In genomic region chr1:109769335-109770078, GRCh38 we compare ENCODE assay signal across 14 cellular contexts. TPM values are rescaled to one million over a fixed set of nuclear protein-coding genes. Genes with fewer than 3 reads are reported as not detected.
DNase-seq lines count a peak whose midpoint lies in the region; ATAC-seq and TF ChIP-seq lines count a peak whose summit lies in the region.
"Had no signal": no experiment of that assay in that cellular context is flagged by ENCODE, and none has a peak within 500 bp of the region (broad histone marks: within the 10 kb centered on the region; RNA-seq: fewer than 3 reads in every experiment).

No MANE protein-coding gene starts in this region.

- H3K4me1 Mint-ChIP-seq in activated CD8-positive, alpha-beta T cell treated with anti-CD3 and anti-CD28 coated beads, Interleukin-2, amount 10 ng/mL, durations not matched to agents 7 days and 5 days (ENCODE audit: low read depth): peaks cover 11% of the 10 kb centered on the region

- 85 to 89% (median 85%) methylated on average over 11 of the region's 11 CpGs for WGBS in ovary, 3 donors

- TF ChIP-seq CTCF in RWPE2 (IDR thresholded peaks at IDR 0.05; ENCODE audit: poor library complexity, severe bottlenecking): no peak
- TF ChIP-seq CTCF in ovary (IDR thresholded peaks at IDR 0.05): no peak

- ATAC-seq in RWPE2 (ENCODE audit: low read depth) (peak; percentile 60), HG03175 (IDR thresholded peaks at IDR 0.05; ENCODE audit: unreplicated experiment) (no peak)
- no peak for ATAC-seq in activated CD8-positive, alpha-beta T cell treated with anti-CD3 and anti-CD28 coated beads, Interleukin-2, amount 10 ng/mL, durations not matched to agents 7 days and 5 days
- ATAC-seq: body of pancreas, GM12878, right cardiac atrium had no signal

- no peaks in the 10 kb centered on the region for H3K27me3 Mint-ChIP-seq in activated CD8-positive, alpha-beta T cell treated with anti-CD3 and anti-CD28 coated beads, Interleukin-2, amount 10 ng/mL, durations not matched to agents 7 days and 5 days (ENCODE audit: low read depth)

- H3K9me3 ChIP-seq in RWPE2 (ENCODE audit: severe bottlenecking) (no peaks in the 10 kb centered on the region), ovary (no peaks in the 10 kb centered on the region)
- H3K9me3 ChIP-seq in effector memory CD4-positive, alpha-beta T cell (ENCODE audit: control insufficient read depth, low read length): no peaks in the 10 kb centered on the region
- H3K9me3 ChIP-seq: body of pancreas, SJSA1 had no signal

- no peak overlapping the region for H3K4me3 Mint-ChIP-seq in activated CD8-positive, alpha-beta T cell treated with anti-CD3 and anti-CD28 coated beads, Interleukin-2, amount 10 ng/mL, durations not matched to agents 7 days and 5 days

- no peaks in the 10 kb centered on the region for H3K36me3 ChIP-seq in RWPE2 (ENCODE audit: low read depth)
- H3K36me3 ChIP-seq in ovary: no peaks in the 10 kb centered on the region
- H3K36me3 ChIP-seq in effector memory CD4-positive, alpha-beta T cell (ENCODE audit: control insufficient read depth, insufficient read depth, low read length): no peaks in the 10 kb centered on the region
- H3K36me3 ChIP-seq: SJSA1 had no signal

- no peak overlapping the region for H3K27ac ChIP-seq in RWPE2 (ENCODE audit: poor library complexity, severe bottlenecking)
- no peak overlapping the region for H3K27ac ChIP-seq in ovary
- H3K27ac ChIP-seq in effector memory CD4-positive, alpha-beta T cell (ENCODE audit: insufficient read depth, low read length, poor library complexity, severe bottlenecking): no peak overlapping the region
- H3K27ac ChIP-seq: body of pancreas, SJSA1 had no signal

- no peak for TF ChIP-seq EP300 in ovary (IDR thresholded peaks at IDR 0.05)

- peak; percentile 84 for DNase-seq in EL
- DNase-seq in RWPE2 (ENCODE audit: low spot score): peak; percentile 26
- peak; percentile 40 for DNase-seq in fibroblast of peridontal ligament (ENCODE audit: extremely low read depth)
- peak in 4 of 5 donors; percentile 12 to 34 (median 18) for DNase-seq in ovary
- no peak for DNase-seq in activated CD8-positive, alpha-beta T cell treated with anti-CD3 and anti-CD28 coated beads, Interleukin-2, amount 10 ng/mL, durations not matched to agents 7 days and 5 days
- no peak for DNase-seq in effector memory CD4-positive, alpha-beta T cell
- no peak for DNase-seq in NCI-H69 (lab: John Stamatoyannopoulos, UW)
- DNase-seq: COR-L47 had no signal

- no peak overlapping the region for H3K4me3 ChIP-seq in RWPE2 (ENCODE audit: severe bottlenecking)
- no peak overlapping the region for H3K4me3 ChIP-seq in ovary
- H3K4me3 ChIP-seq in effector memory CD4-positive, alpha-beta T cell (ENCODE audit: insufficient read depth, low read depth, low read length, poor library complexity, severe bottlenecking): no peak overlapping the region
- H3K4me3 ChIP-seq: body of pancreas, GM12878, SJSA1 had no signal

- CTCF ChIA-PET in activated CD8-positive, alpha-beta T cell treated with anti-CD3 and anti-CD28 coated beads, Interleukin-2, amount 10 ng/mL, durations not matched to agents 7 days and 5 days (lab: Charles Lee): interaction anchor here (7.4 to 27.2 kb wide), 3 partner anchors 129 to 224 kb away, joined by 88 to 1017 read pairs (median 340); partner anchors contain the start of gene AHCYL1

- no peaks in the 10 kb centered on the region for H3K9me3 Mint-ChIP-seq in activated CD8-positive, alpha-beta T cell treated with anti-CD3 and anti-CD28 coated beads, Interleukin-2, amount 10 ng/mL, durations not matched to agents 7 days and 5 days (ENCODE audit: insufficient read depth)

- POLR2A ChIA-PET in activated CD8-positive, alpha-beta T cell treated with anti-CD3 and anti-CD28 coated beads, Interleukin-2, amount 10 ng/mL, durations not matched to agents 7 days and 5 days (lab: Charles Lee): interaction anchor here (0.6 kb wide), 1 partner anchor 14 kb away, joined by 3 read pairs; no protein-coding TSS in a partner anchor

- intact Hi-C loops in ovary (cut with DNase I): loop anchor here (5.0 to 10.0 kb wide), 5 partner anchors 127 to 335 kb away; partner anchors contain the start of genes GNAI3 (in 3 of the 4) and CSF1 (in 1 of the 4)

- H3K27ac Mint-ChIP-seq in activated CD8-positive, alpha-beta T cell treated with anti-CD3 and anti-CD28 coated beads, Interleukin-2, amount 10 ng/mL, durations not matched to agents 7 days and 5 days: no peak overlapping the region

- TF ChIP-seq POLR2A in ovary (IDR thresholded peaks at IDR 0.05): no peak

- H3K36me3 Mint-ChIP-seq in activated CD8-positive, alpha-beta T cell treated with anti-CD3 and anti-CD28 coated beads, Interleukin-2, amount 10 ng/mL, durations not matched to agents 7 days and 5 days (ENCODE audit: low read depth): no peaks in the 10 kb centered on the region

- H3K4me1 ChIP-seq in RWPE2 (ENCODE audit: insufficient read depth, poor library complexity, severe bottlenecking): no peaks in the 10 kb centered on the region
- no peaks in the 10 kb centered on the region for H3K4me1 ChIP-seq in ovary (ENCODE audit: insufficient read depth)
- H3K4me1 ChIP-seq in effector memory CD4-positive, alpha-beta T cell (ENCODE audit: control insufficient read depth, insufficient read depth, low read length, poor library complexity, severe bottlenecking): peaks cover 4% of the 10 kb centered on the region
- H3K4me1 ChIP-seq: body of pancreas had no signal

- H3K27me3 ChIP-seq in RWPE2 (ENCODE audit: insufficient read depth, poor library complexity, severe bottlenecking) (no peaks in the 10 kb centered on the region), ovary (no peaks in the 10 kb centered on the region)
- H3K27me3 ChIP-seq in effector memory CD4-positive, alpha-beta T cell (replicated peaks; ENCODE audit: control insufficient read depth, insufficient read depth, low read length, poor library complexity, severe bottlenecking): peaks cover 4% of the 10 kb centered on the region
- H3K27me3 ChIP-seq: body of pancreas, SJSA1 had no signal

RNA-seq across cellular contexts. Expression of gene EPS8L3, which starts 5.8 kb away (rescaled TPM):
- total RNA-seq in ovary: 1 to 10 TPM in 1 of 7 donors, under 1 TPM in 5, not detected in 1; 0.23 to 1.9 (median 0.56) TPM
- under 1 TPM in 1 of 2 donors, not detected in 1; 0.05 TPM for polyA plus RNA-seq in ovary
- total RNA-seq in activated CD8-positive, alpha-beta T cell treated with anti-CD3 and anti-CD28 coated beads, Interleukin-2, amount 10 ng/mL, durations not matched to agents 7 days and 5 days: not detected
- total RNA-seq: frontal cortex, GM12878, right cardiac atrium, SJSA1 had no signal
- polyA plus RNA-seq: GM12878, right cardiac atrium had no signal

RNA-seq across cellular contexts. Expression of gene GSTM3, which starts 28.7 kb away (rescaled TPM):
- 100 to 1,000 TPM in 5 of 7 donors, 10 to 100 TPM in 2; 75.8 to 278 (median 135) TPM for total RNA-seq in ovary
- 100 to 1,000 TPM; 229 to 234 TPM for polyA plus RNA-seq in ovary
- total RNA-seq in activated CD8-positive, alpha-beta T cell treated with anti-CD3 and anti-CD28 coated beads, Interleukin-2, amount 10 ng/mL, durations not matched to agents 7 days and 5 days: 1 to 10 TPM; 5.8 to 7.6 TPM
- total RNA-seq: GM12878 had no signal
- polyA plus RNA-seq: GM12878 had no signal

RNA-seq across cellular contexts. Expression of gene GSTM5, which starts 57.5 kb away (rescaled TPM):
- total RNA-seq in ovary: 100 to 1,000 TPM in 3 of 7 donors, 10 to 100 TPM in 4; 18.8 to 183 (median 95.8) TPM
- 100 to 1,000 TPM; 101 to 259 TPM for polyA plus RNA-seq in ovary
- total RNA-seq in activated CD8-positive, alpha-beta T cell treated with anti-CD3 and anti-CD28 coated beads, Interleukin-2, amount 10 ng/mL, durations not matched to agents 7 days and 5 days: under 1 TPM in 1 of 2 experiments, not detected in 1; 0.05 TPM
- total RNA-seq: SJSA1 had no signal

Comparison
In these comparisons a context has a peak if more than half of its experiments do, and no peak if none do; other contexts are left out.
1. DNase-seq: peak in EL (single experiment), RWPE2 (single experiment), fibroblast of peridontal ligament (single experiment) and ovary (4 of 5); none in activated CD8-positive, alpha-beta T cell treated with anti-CD3 and anti-CD28 coated beads, Interleukin-2, amount 10 ng/mL, durations not matched to agents 7 days and 5 days (single experiment), effector memory CD4-positive, alpha-beta T cell (0 of 3) and NCI-H69 (single experiment).
2. RNA of gene GSTM3, which starts 28.7 kb away (total RNA-seq): 75.8 to 278 TPM in ovary; 5.8 to 7.6 TPM in activated CD8-positive, alpha-beta T cell treated with anti-CD3 and anti-CD28 coated beads, Interleukin-2, amount 10 ng/mL, durations not matched to agents 7 days and 5 days; every median in the first group is over 4 times any median in the second.
3. RNA of gene GSTM5, which starts 57.5 kb away (total RNA-seq): 18.8 to 183 TPM in ovary; 0.05 TPM in activated CD8-positive, alpha-beta T cell treated with anti-CD3 and anti-CD28 coated beads, Interleukin-2, amount 10 ng/mL, durations not matched to agents 7 days and 5 days; every median in the first group is over 10 times any median in the second.